ENCODE assay signal across 21 cellular contexts in genomic region chr7:151312831-151313809, GRCh38. TPM values are rescaled to one million over a fixed set of nuclear protein-coding genes. Genes with fewer than 3 reads are reported as not detected.
DNase-seq lines count a peak whose midpoint lies in the region; ATAC-seq and TF ChIP-seq lines count a peak whose summit lies in the region.
"Had no signal": no experiment of that assay in that cellular context is flagged by ENCODE, and none has a peak within 500 bp of the region (broad histone marks: within the 10 kb centered on the region; RNA-seq: fewer than 3 reads in every experiment).

No MANE protein-coding gene starts in this region.

- no peak for TF ChIP-seq POLR2A in suprapubic skin (IDR thresholded peaks at IDR 0.05)

- H4K8ac ChIP-seq in trophoblast cell (ENCODE audit: low read depth, low read length): no peak overlapping the region

- H3K27me3 ChIP-seq in trophoblast cell (ENCODE audit: insufficient read depth, low read length) (no peaks in the 10 kb centered on the region), suprapubic skin (no peaks in the 10 kb centered on the region)
- H3K27me3 ChIP-seq: ascending aorta, cardiac muscle cell, colonic mucosa, left lung, SJCRH30 had no signal

- H4K12ac ChIP-seq in trophoblast cell (ENCODE audit: low read depth, low read length): no peak overlapping the region

- H2BK5ac ChIP-seq in trophoblast cell (ENCODE audit: low read depth, low read length, poor library complexity): no peak overlapping the region

- no peak overlapping the region for H2BK12ac ChIP-seq in trophoblast cell (ENCODE audit: low read length)

- over 99% methylated on average over 8 of the region's 8 CpGs for WGBS in trophoblast cell (ENCODE audit: extremely low coverage, insufficient coverage, insufficient read length)
- WGBS in suprapubic skin: 67% methylated on average over 8 of the region's 8 CpGs

- peak overlapping the region; percentile 95 for H3K23ac ChIP-seq in trophoblast cell (ENCODE audit: low read length)

- H2AFZ ChIP-seq in trophoblast cell (ENCODE audit: insufficient read depth, low read length, poor library complexity): no peak overlapping the region

- H2BK120ac ChIP-seq in trophoblast cell (ENCODE audit: insufficient read depth, low read length, poor library complexity): no peak overlapping the region

- peak overlapping the region; percentile 27 for H3K9ac ChIP-seq in trophoblast cell (ENCODE audit: low read length)

- H3K4me3 ChIP-seq in trophoblast cell (ENCODE audit: low read depth, low read length) (peak overlapping the region; percentile 28), suprapubic skin (no peak overlapping the region)
- H3K4me3 ChIP-seq: ascending aorta, cardiac muscle cell, colonic mucosa, left lung, SJCRH30 had no signal

- H3K79me2 ChIP-seq in trophoblast cell (ENCODE audit: control insufficient read depth, insufficient read depth, low read length, poor library complexity): no peaks in the 10 kb centered on the region

- no peaks in the 10 kb centered on the region for H3K79me1 ChIP-seq in trophoblast cell (ENCODE audit: low read length)

- no peak overlapping the region for H2AK5ac ChIP-seq in trophoblast cell (ENCODE audit: low read length)

- H3K9me3 ChIP-seq in trophoblast cell (ENCODE audit: insufficient read depth, low read depth, low read length): peaks cover 11% of the 10 kb centered on the region
- H3K9me3 ChIP-seq in suprapubic skin: no peaks in the 10 kb centered on the region
- H3K9me3 ChIP-seq: colonic mucosa had no signal

- H3K4me2 ChIP-seq in trophoblast cell (ENCODE audit: low read length): no peak overlapping the region

- H3K4me1 ChIP-seq in trophoblast cell (ENCODE audit: control insufficient read depth in 1 of 2, insufficient read depth in 2 of 2, low read length in 2 of 2) (no peaks in the 10 kb centered on the region), suprapubic skin (peaks cover 16% of the 10 kb centered on the region)
- H3K4me1 ChIP-seq: colonic mucosa, SJCRH30 had no signal

- H3K36me3 ChIP-seq in trophoblast cell (ENCODE audit: control insufficient read depth in 1 of 2, insufficient read depth in 2 of 2, low read length in 2 of 2): no peaks in the 10 kb centered on the region
- H3K36me3 ChIP-seq in suprapubic skin: no peaks in the 10 kb centered on the region
- H3K36me3 ChIP-seq: ascending aorta, cardiac muscle cell, colonic mucosa, left lung, SJCRH30 had no signal

- H4K91ac ChIP-seq in trophoblast cell (ENCODE audit: low read depth, low read length): no peak overlapping the region

- TF ChIP-seq CTCF in suprapubic skin (IDR thresholded peaks at IDR 0.05): no peak

- H3K4ac ChIP-seq in trophoblast cell (ENCODE audit: low read depth, low read length): no peak overlapping the region

- intact Hi-C loops in left ventricle myocardium superior (cut with micrococcal nuclease): loop anchor here (5.0 kb wide), 1 partner anchor 39 kb away; no protein-coding TSS in a partner anchor
- intact Hi-C loops in Right ventricle myocardium superior (cut with DNase I): no loop called here

- H3K27ac ChIP-seq in trophoblast cell (ENCODE audit: low read depth, low read length) (no peak overlapping the region), suprapubic skin (no peak overlapping the region)
- H3K27ac ChIP-seq: ascending aorta, cardiac muscle cell, colonic mucosa, epithelial cell of prostate, left lung, SJCRH30 had no signal

- ATAC-seq in left ventricle myocardium superior: peak; percentile 5
- ATAC-seq in Right ventricle myocardium superior (ENCODE audit: poor library complexity): no peak
- ATAC-seq in esophagus mucosa: peak; percentile 50
- no peak for ATAC-seq in HG03469 (IDR thresholded peaks at IDR 0.05; ENCODE audit: unreplicated experiment)

- no peak overlapping the region for H3K14ac ChIP-seq in trophoblast cell (ENCODE audit: low read length)

- no peak overlapping the region for H3K18ac ChIP-seq in trophoblast cell (ENCODE audit: low read length)

- DNase-seq in left ventricle myocardium superior (no peak), Right ventricle myocardium superior (no peak), trophoblast cell (no peak), suprapubic skin (ENCODE audit: low spot score in 2 of 2) (no peak), GM03348 (ENCODE audit: low spot score) (no peak)
- DNase-seq: activated gamma-delta T cell; activated T-cell treated with anti-CD3 and anti-CD28 coated beads, Interleukin-2, amount 50 U/mL, for 24 hours; effector memory CD4-positive, alpha-beta T cell; left lung; naive B cell; NCI-H1436; NCI-H2081 treated with DMSO at 0.1 percent for 48 hours; SJCRH30; SW 1271; T-helper 9 cell had no signal

- no peak for TF ChIP-seq EP300 in suprapubic skin (IDR thresholded peaks at IDR 0.05)

RNA-seq across cellular contexts. Expression of gene NUB1, which starts 28.5 kb away (rescaled TPM):
- total RNA-seq in left ventricle myocardium superior: 36.5 TPM
- 30.8 TPM for total RNA-seq in Right ventricle myocardium superior
- 19.8 TPM for total RNA-seq in esophagus mucosa
- polyA plus RNA-seq in trophoblast cell (2013): 43.0 and 47.0 TPM in 2 replicates
- 10 to 100 TPM; 39.3 to 70.8 (median 41.7) TPM for total RNA-seq in suprapubic skin

Comparison
In these comparisons a context has a peak if more than half of its experiments do, and no peak if none do; other contexts are left out.
1. ATAC-seq: peak in left ventricle myocardium superior (single experiment) and esophagus mucosa (single experiment); none in Right ventricle myocardium superior (single experiment) and HG03469 (single experiment).